8 cellular contexts compared by ENCODE assay signal in genomic region chr14:64503434-64504309, GRCh38. TPM values are rescaled to one million over a fixed set of nuclear protein-coding genes. Genes with fewer than 3 reads are reported as not detected.
DNase-seq lines count a peak whose midpoint lies in the region; TF ChIP-seq lines count a peak whose summit lies in the region.

TSS of gene ZBTB25 (minus strand) at chr14:64503838. CDS start at chr14:64490533, 13,305 bp downstream.

- H3K36me3 Mint-ChIP-seq in activated naive CD4-positive, alpha-beta T cell treated with anti-CD3 and anti-CD28 coated beads, Interleukin-2, amount 10 ng/mL, durations not matched to agents 7 days and 5 days: peaks cover 52% of the 10 kb centered on the region

- TF ChIP-seq CTCF in HFF-Myc (IDR thresholded peaks at IDR 0.05; ENCODE audit: low read depth, low read length, missing control alignments): no peak
- TF ChIP-seq CTCF in suprapubic skin (IDR thresholded peaks at IDR 0.05): no peak

- peaks cover 4% of the 10 kb centered on the region for H3K27me3 Mint-ChIP-seq in activated naive CD4-positive, alpha-beta T cell treated with anti-CD3 and anti-CD28 coated beads, Interleukin-2, amount 10 ng/mL, durations not matched to agents 7 days and 5 days

- peak; percentile 84 for DNase-seq in GM04504 (ENCODE audit: low read depth)
- no peak for DNase-seq in HFF-Myc (ENCODE audit: extremely low read depth, low read depth)
- DNase-seq in MV-4-11 (lab: John Stamatoyannopoulos, UW): peak; percentile 83
- DNase-seq in SK-N-MC (ENCODE audit: low read depth, low spot score): no peak
- DNase-seq in activated naive CD4-positive, alpha-beta T cell treated with anti-CD3 and anti-CD28 coated beads, Interleukin-2, amount 10 ng/mL, durations not matched to agents 7 days and 5 days: peak; percentile 98
- DNase-seq in globus pallidus (ENCODE audit: low spot score): peak; percentile 90
- peak; percentile 89 for DNase-seq in occipital lobe (lab: John Stamatoyannopoulos, UW)
- peak; percentile 94 to 95 for DNase-seq in suprapubic skin (ENCODE audit: low spot score in 2 of 2)

- H3K4me1 ChIP-seq in suprapubic skin: peaks cover 61% of the 10 kb centered on the region

- peak within 1 kb of the TSS; percentile 99 for H3K9ac ChIP-seq in SK-N-MC (ENCODE audit: insufficient read length)

- H3K27ac ChIP-seq in SK-N-MC (peak within 1 kb of the TSS; percentile 98), suprapubic skin (peak within 1 kb of the TSS; percentile 98)

- H3K36me3 ChIP-seq in SK-N-MC (ENCODE audit: insufficient read depth, low read length) (peaks cover 3% of the 10 kb centered on the region; the same call in 1 of the 2 replicates), suprapubic skin (no peaks in the 10 kb centered on the region)

- CTCF ChIA-PET in activated naive CD4-positive, alpha-beta T cell treated with anti-CD3 and anti-CD28 coated beads, Interleukin-2, amount 10 ng/mL, durations not matched to agents 7 days and 5 days (lab: Charles Lee): interaction anchor here (1.0 to 2.8 kb wide), 4 partner anchors 8 to 133 kb away, joined by 3 to 15 read pairs (median 6); partner anchors contain the start of gene AKAP5

- H3K4me3 Mint-ChIP-seq in activated naive CD4-positive, alpha-beta T cell treated with anti-CD3 and anti-CD28 coated beads, Interleukin-2, amount 10 ng/mL, durations not matched to agents 7 days and 5 days: peak within 1 kb of the TSS; percentile 90

- no peak for TF ChIP-seq EP300 in suprapubic skin (IDR thresholded peaks at IDR 0.05)

- no peaks in the 10 kb centered on the region for H3K27me3 ChIP-seq in suprapubic skin

- H3K4me3 ChIP-seq in HFF-Myc (replicated peaks; ENCODE audit: low read depth, low read length): peak within 1 kb of the TSS; percentile 84
- peak within 1 kb of the TSS; percentile 90 for H3K4me3 ChIP-seq in SK-N-MC
- H3K4me3 ChIP-seq in suprapubic skin: peak within 1 kb of the TSS; percentile 93

- H3K9me3 ChIP-seq in SK-N-MC (ENCODE audit: low read depth, low read length): no peaks in the 10 kb centered on the region
- H3K9me3 ChIP-seq in suprapubic skin: no peaks in the 10 kb centered on the region

- no peaks in the 10 kb centered on the region for H3K9me3 Mint-ChIP-seq in activated naive CD4-positive, alpha-beta T cell treated with anti-CD3 and anti-CD28 coated beads, Interleukin-2, amount 10 ng/mL, durations not matched to agents 7 days and 5 days

- TF ChIP-seq POLR2A in suprapubic skin (IDR thresholded peaks at IDR 0.05): peak in 1 of 2 donors; percentile 66

- H3K4me1 Mint-ChIP-seq in activated naive CD4-positive, alpha-beta T cell treated with anti-CD3 and anti-CD28 coated beads, Interleukin-2, amount 10 ng/mL, durations not matched to agents 7 days and 5 days: peaks cover 62% of the 10 kb centered on the region

- WGBS in suprapubic skin: 5% methylated on average over 7 of the region's 87 CpGs

- peak within 1 kb of the TSS; percentile 100 for H3K27ac Mint-ChIP-seq in activated naive CD4-positive, alpha-beta T cell treated with anti-CD3 and anti-CD28 coated beads, Interleukin-2, amount 10 ng/mL, durations not matched to agents 7 days and 5 days

RNA-seq across cellular contexts. Expression of gene ZBTB25, which starts in this region (rescaled TPM):
- total RNA-seq in occipital lobe: 17.2 TPM
- total RNA-seq in suprapubic skin: 10 to 100 TPM in 3 of 4 donors, 1 to 10 TPM in 1; 5.9 to 29.9 (median 11.4) TPM

Comparison
In these comparisons a context has a peak if more than half of its experiments do, and no peak if none do; other contexts are left out.
1. DNase-seq: peak in GM04504 (single experiment), MV-4-11 (single experiment), activated naive CD4-positive, alpha-beta T cell treated with anti-CD3 and anti-CD28 coated beads, Interleukin-2, amount 10 ng/mL, durations not matched to agents 7 days and 5 days (single experiment), globus pallidus (single experiment), occipital lobe (single experiment) and suprapubic skin (2 of 2); none in HFF-Myc (single experiment) and SK-N-MC (single experiment).
2. Peak in every context shown above with its lines, with median percentiles within 50 percentile points of each other: H3K4me3 ChIP-seq.